In genomic region chr6:133505680-133506079, GRCh38 we compare ENCODE assay signal across 15 cellular contexts.
DNase-seq lines count a peak whose midpoint lies in the region; ATAC-seq, FAIRE-seq and TF ChIP-seq lines count a peak whose summit lies in the region.
"Had no signal": no experiment of that assay in that cellular context is flagged by ENCODE, and none has a peak within 500 bp of the region (broad histone marks: within the 10 kb centered on the region; RNA-seq: fewer than 3 reads in every experiment).

No MANE protein-coding gene starts in this region.

- H3K4me1 Mint-ChIP-seq in chondrocyte (ENCODE audit: low read depth) (peaks cover 67% of the 10 kb centered on the region), nephron (peaks cover 77% of the 10 kb centered on the region)

- TF ChIP-seq CTCF in HepG2 (CRISPR knock-in tag; IDR thresholded peaks at IDR 0.05) = no peak
- TF ChIP-seq CTCF in right lobe of liver (IDR thresholded peaks at IDR 0.05) = no peak
- no peak for TF ChIP-seq CTCF in chondrocyte (IDR thresholded peaks at IDR 0.05)
- no peak for TF ChIP-seq CTCF in nephron (IDR thresholded peaks at IDR 0.05; ENCODE audit: unreplicated experiment in 3 of 3)
- no peak for TF ChIP-seq CTCF in body of pancreas (IDR thresholded peaks at IDR 0.05)

- intact Hi-C loops in HepG2 (cut with micrococcal nuclease; ENCODE audit: unreplicated experiment) (no loop called here), right lobe of liver (cut with DNase I) (no loop called here), body of pancreas (cut with DNase I) (no loop called here)

- no peaks in the 10 kb centered on the region for H3K27me3 Mint-ChIP-seq in chondrocyte (ENCODE audit: low read depth)
- no peaks in the 10 kb centered on the region for H3K27me3 Mint-ChIP-seq in nephron (ENCODE audit: low read depth)

- no peaks in the 10 kb centered on the region for H3K27me3 ChIP-seq in HepG2 (ENCODE audit: control insufficient read depth in 1 of 2, insufficient read depth in 2 of 2, low read length in 2 of 2)
- H3K27me3 ChIP-seq in right lobe of liver = no peaks in the 10 kb centered on the region
- H3K27me3 ChIP-seq in body of pancreas = no peaks in the 10 kb centered on the region
- H3K27me3 ChIP-seq: BLaER1 treated with 17β-estradiol and CSF1 and Interleukin-3, amounts not matched to agents 10 nM and 100 nM had no signal

- H3K9me3 ChIP-seq in HepG2 (ENCODE audit: low read length) (no peaks in the 10 kb centered on the region), right lobe of liver (no peaks in the 10 kb centered on the region), body of pancreas (no peaks in the 10 kb centered on the region)
- H3K9me3 ChIP-seq: BLaER1 treated with 17β-estradiol and CSF1 and Interleukin-3, amounts not matched to agents 10 nM and 100 nM; HAP-1 had no signal

- no peak for FAIRE-seq in HepG2 (lab: Jason Lieb, UNC)
- FAIRE-seq: GM12891 had no signal

- no peaks in the 10 kb centered on the region for H4K20me1 ChIP-seq in HepG2 (ENCODE audit: insufficient read depth, low read length)
- H4K20me1 ChIP-seq: BLaER1 treated with 17β-estradiol and CSF1 and Interleukin-3, amounts not matched to agents 10 nM and 100 nM had no signal

- H3K4me3 ChIP-seq in HepG2 (replicated peaks in 1 of 3; ENCODE audit: insufficient read depth in 1 of 3, low read depth in 2 of 3, low read length in 3 of 3) = no peak overlapping the region
- H3K4me3 ChIP-seq in right lobe of liver = no peak overlapping the region
- no peak overlapping the region for H3K4me3 ChIP-seq in body of pancreas
- H3K4me3 ChIP-seq: BLaER1 treated with 17β-estradiol and CSF1 and Interleukin-3, amounts not matched to agents 10 nM and 100 nM; GM23248; HAP-1 had no signal

- H3K79me2 ChIP-seq in HepG2 (ENCODE audit: insufficient read depth, low read length) = no peaks in the 10 kb centered on the region

- no peak overlapping the region for H2AFZ ChIP-seq in HepG2 (ENCODE audit: low read length)
- H2AFZ ChIP-seq: GM23248 had no signal

- in situ Hi-C loops in HepG2 (cut with HindIII; ENCODE audit: extremely low pct_ligation_motif_present, low pct_unique_long_range_greater_than_20kb) = no loop called here

- BruUV-seq in HepG2 (replicated peaks; lab: Mats Ljungman, UMichigan) = no TSS peak

- H3K27ac Mint-ChIP-seq in chondrocyte (ENCODE audit: unreplicated experiment) (peak overlapping the region; percentile 9), nephron (peak overlapping the region in 2 of 3 experiments; percentile 65 to 78)
- H3K27ac Mint-ChIP-seq: CD4-positive, alpha-beta T cell had no signal

- no peak for TF ChIP-seq RAD21 in HepG2 (CRISPR knock-in tag; IDR thresholded peaks at IDR 0.05)

- TF ChIP-seq POLR2A in HepG2 (IDR thresholded peaks at IDR 0.05; ENCODE audit: insufficient read depth in 1 of 2, low read depth in 2 of 2, low read length in 2 of 2) (no peak), right lobe of liver (IDR thresholded peaks at IDR 0.05) (no peak), body of pancreas (IDR thresholded peaks at IDR 0.05) (no peak)

- H3K27ac ChIP-seq in HepG2 (ENCODE audit: extremely low read length, insufficient read depth, low read length) (no peak overlapping the region), right lobe of liver (no peak overlapping the region), body of pancreas (no peak overlapping the region)
- H3K27ac ChIP-seq: 22Rv1; BLaER1 treated with 17β-estradiol and CSF1 and Interleukin-3, amounts not matched to agents 10 nM and 100 nM; GM23248 had no signal

- H3K4me3 Mint-ChIP-seq in chondrocyte (ENCODE audit: unreplicated experiment) (no peak overlapping the region), nephron (no peak overlapping the region)
- H3K4me3 Mint-ChIP-seq: CD4-positive, alpha-beta T cell had no signal

- H3K36me3 Mint-ChIP-seq in chondrocyte (ENCODE audit: low read depth) = peaks cover 2% of the 10 kb centered on the region
- peaks cover 26% of the 10 kb centered on the region for H3K36me3 Mint-ChIP-seq in nephron (ENCODE audit: low read depth)

- no peak overlapping the region for H3K4me2 ChIP-seq in HepG2 (ENCODE audit: low read depth, low read length)
- H3K4me2 ChIP-seq: BLaER1 treated with 17β-estradiol and CSF1 and Interleukin-3, amounts not matched to agents 10 nM and 100 nM had no signal

- H3K36me3 ChIP-seq in HepG2 (replicated peaks in 1 of 2; ENCODE audit: control insufficient read depth in 1 of 2, insufficient read depth in 2 of 2, low read length in 2 of 2) (no peaks in the 10 kb centered on the region), right lobe of liver (no peaks in the 10 kb centered on the region), body of pancreas (replicated peaks in 1 of 2; ENCODE audit: insufficient read depth in 1 of 2, low read depth in 2 of 2) (no peaks in the 10 kb centered on the region)
- H3K36me3 ChIP-seq: HAP-1 had no signal

- POLR2A ChIA-PET in HepG2 (lab: Yijun Ruan, JAX) = no interaction called here

- ATAC-seq in HepG2 (no peak), right lobe of liver (no peak), body of pancreas (no peak)

- 29% methylated on average over 3 of the region's 3 CpGs for WGBS in HepG2 (ENCODE audit: low lambda C conversion rate)
- WGBS in right lobe of liver (ENCODE audit: insufficient coverage, low coverage, low lambda C conversion rate, missing lambda C conversion rate) = 65% methylated on average over 3 of the region's 3 CpGs
- 83 to 92% methylated on average over 3 of the region's 3 CpGs for WGBS in body of pancreas, 2 donors

- no peak for TF ChIP-seq EP300 in HepG2 (IDR thresholded peaks at IDR 0.05; ENCODE audit: low read depth in 2 of 2, low read length in 2 of 2)
- no peak for TF ChIP-seq EP300 in HepG2 (CRISPR knock-in tag; IDR thresholded peaks at IDR 0.05; ENCODE audit: borderline replicate concordance)

- DNase-seq in HepG2 (ENCODE audit: low spot score) (no peak), right lobe of liver (no peak), chondrocyte (ENCODE audit: low spot score) (no peak), body of pancreas (no peak), inferior parietal cortex (ENCODE audit: extremely low spot score) (no peak)
- DNase-seq in activated CD4-positive, CD25-positive, alpha-beta regulatory T cell (lab: John Stamatoyannopoulos, UW) = no peak
- DNase-seq: ACHN; CD4-positive, alpha-beta T cell; DMS79; GM23248 had no signal

- no peak overlapping the region for H3K9ac ChIP-seq in HepG2 (ENCODE audit: insufficient read depth, low read depth, low read length)
- H3K9ac ChIP-seq: BLaER1 treated with 17β-estradiol and CSF1 and Interleukin-3, amounts not matched to agents 10 nM and 100 nM; GM23248 had no signal

- H3K9me3 Mint-ChIP-seq in chondrocyte (ENCODE audit: low read depth) = no peaks in the 10 kb centered on the region
- H3K9me3 Mint-ChIP-seq in nephron = no peaks in the 10 kb centered on the region
- H3K9me3 Mint-ChIP-seq: CD4-positive, alpha-beta T cell had no signal

- CTCF ChIA-PET in HepG2 (lab: Yijun Ruan, JAX; ENCODE audit: low intra/inter-chr PET ratio, low total read pairs) = no interaction called here

- no peaks in the 10 kb centered on the region for H3K4me1 ChIP-seq in HepG2 (ENCODE audit: insufficient read depth, low read length)
- peaks cover 0 to 3% (median 0%) of the 10 kb centered on the region in 4 donors for H3K4me1 ChIP-seq in right lobe of liver
- H3K4me1 ChIP-seq in body of pancreas = peaks cover 13% of the 10 kb centered on the region

TF ChIP-seq in HepG2, 621 proteins besides CTCF, POLR2A, EP300 and RAD21 (continues in another document):
- TF ChIP-seq NFE2L1 (CRISPR knock-in tag; IDR thresholded peaks at IDR 0.05; ENCODE audit: borderline replicate concordance) (no peak), ZNF841 (CRISPR knock-in tag; IDR thresholded peaks at IDR 0.05; ENCODE audit: borderline replicate concordance) (no peak), MAFK (conservative IDR thresholded peaks at IDR 0.05 in 1 of 2, IDR thresholded peaks at IDR 0.05 in 1 of 2; ENCODE audit: low read length in 2 of 2) (peak; percentile 85 to 90), ZC3H13 (CRISPR knock-in tag; IDR thresholded peaks at IDR 0.05) (no peak), MAFF (IDR thresholded peaks at IDR 0.05; ENCODE audit: low read depth, low read length) (peak; percentile 80), ZNF629 (CRISPR knock-in tag; conservative IDR thresholded peaks at IDR 0.05) (no peak), KMT2B (CRISPR knock-in tag; IDR thresholded peaks at IDR 0.05) (no peak), CREB3 (CRISPR knock-in tag; IDR thresholded peaks at IDR 0.05) (no peak), ERF (CRISPR knock-in tag; IDR thresholded peaks at IDR 0.05) (no peak), ZFP36 (IDR thresholded peaks at IDR 0.05; ENCODE audit: borderline replicate concordance, low read depth, low read length, partially characterized antibody) (no peak), NFE2L2 (IDR thresholded peaks at IDR 0.05; ENCODE audit: low read length) (peak; percentile 80), MIER3 (CRISPR knock-in tag; IDR thresholded peaks at IDR 0.05; ENCODE audit: borderline replicate concordance) (no peak), ZNF879 (CRISPR knock-in tag; IDR thresholded peaks at IDR 0.05) (no peak), PBX3 (CRISPR knock-in tag; IDR thresholded peaks at IDR 0.05; ENCODE audit: borderline replicate concordance) (no peak), CREB1 (IDR thresholded peaks at IDR 0.05) (peak; percentile 21; the same call in 1 of the 2 replicates), CREB1 (CRISPR knock-in tag; IDR thresholded peaks at IDR 0.05) (no peak)
